In genomic region chr9:95887926-95888497, GRCh38 we compare ENCODE assay signal across 23 cellular contexts. TPM values are rescaled to one million over a fixed set of nuclear protein-coding genes. Genes with fewer than 3 reads are reported as not detected.
A peak's percentile ranks its signal among the peaks of the same experiment; 100 is the strongest.
DNase-seq lines count a peak whose midpoint lies in the region; ATAC-seq and TF ChIP-seq lines count a peak whose summit lies in the region.
"Had no signal": no experiment of that assay in that cellular context is flagged by ENCODE, and none has a peak within 500 bp of the region (broad histone marks: within the 10 kb centered on the region; RNA-seq: fewer than 3 reads in every experiment).

No MANE protein-coding gene starts in this region.

- H3K27ac Mint-ChIP-seq in natural killer cell, result peak overlapping the region; percentile 48
- H3K27ac Mint-ChIP-seq in natural killer cell treated with Interleukin-12 subunit alpha and Interleukin-12 subunit beta and Interleukin-15 and Interleukin-18, amount 100 ng/mL, for 72 hours, result peak overlapping the region in 1 of 2 donors; percentile 48
- peak overlapping the region; percentile 68 for H3K27ac Mint-ChIP-seq in activated naive CD8-positive, alpha-beta T cell treated with anti-CD3 and anti-CD28 coated beads, Interleukin-2, amount 50 U/mL, for 24 hours
- H3K27ac Mint-ChIP-seq: H9 had no signal

- H3K9me2 ChIP-seq in SU-DHL-6 (replicated peaks; ENCODE audit: insufficient read depth, low read length), result no peaks in the 10 kb centered on the region

- H3K27me3 ChIP-seq in SU-DHL-6 (ENCODE audit: low read length) (no peaks in the 10 kb centered on the region), thymus (ENCODE audit: control insufficient read depth, insufficient read depth) (no peaks in the 10 kb centered on the region)
- H3K27me3 ChIP-seq: gastrocnemius medialis, stomach had no signal

- H3K9me3 ChIP-seq in SU-DHL-6 (ENCODE audit: insufficient read depth, low read length) (no peaks in the 10 kb centered on the region), thymus (ENCODE audit: control insufficient read depth) (no peaks in the 10 kb centered on the region)
- H3K9me3 ChIP-seq: gastrocnemius medialis had no signal

- H3K36me3 Mint-ChIP-seq in natural killer cell, result peaks cover 5% of the 10 kb centered on the region
- peaks cover 12% of the 10 kb centered on the region for H3K36me3 Mint-ChIP-seq in natural killer cell treated with Interleukin-12 subunit alpha and Interleukin-12 subunit beta and Interleukin-15 and Interleukin-18, amount 100 ng/mL, for 72 hours
- peaks cover 56% of the 10 kb centered on the region for H3K36me3 Mint-ChIP-seq in activated naive CD8-positive, alpha-beta T cell treated with anti-CD3 and anti-CD28 coated beads, Interleukin-2, amount 50 U/mL, for 24 hours (ENCODE audit: low read depth)

- H3K27ac ChIP-seq in SU-DHL-6 (ENCODE audit: low read depth, low read length), result no peak overlapping the region; the same call in 1 of the 2 replicates
- H3K27ac ChIP-seq in thymus (ENCODE audit: low read depth), result no peak overlapping the region
- H3K27ac ChIP-seq: gastrocnemius medialis, stomach had no signal

- H2AFZ ChIP-seq in SU-DHL-6 (ENCODE audit: low read depth, low read length, severe bottlenecking), result no peak overlapping the region

- no peaks in the 10 kb centered on the region for H4K20me1 ChIP-seq in SU-DHL-6 (ENCODE audit: low read depth, low read length)

- peak overlapping the region; percentile 6 for H3K4me3 Mint-ChIP-seq in natural killer cell
- H3K4me3 Mint-ChIP-seq in natural killer cell treated with Interleukin-12 subunit alpha and Interleukin-12 subunit beta and Interleukin-15 and Interleukin-18, amount 100 ng/mL, for 72 hours, result no peak overlapping the region
- peak overlapping the region; percentile 5 for H3K4me3 Mint-ChIP-seq in activated naive CD8-positive, alpha-beta T cell treated with anti-CD3 and anti-CD28 coated beads, Interleukin-2, amount 50 U/mL, for 24 hours
- H3K4me3 Mint-ChIP-seq: H9 had no signal

- TF ChIP-seq CTCF in natural killer cell (IDR thresholded peaks at IDR 0.05), result no peak
- no peak for TF ChIP-seq CTCF in SU-DHL-6 (IDR thresholded peaks at IDR 0.05; ENCODE audit: insufficient read depth, low read length, poor library complexity, severe bottlenecking)

- H3F3A ChIP-seq in SU-DHL-6 (ENCODE audit: insufficient read depth), result peaks cover 4% of the 10 kb centered on the region; the same call in 1 of the 2 replicates

- H3K9ac ChIP-seq in SU-DHL-6 (ENCODE audit: low read length), result no peak overlapping the region

- H3K4me3 ChIP-seq in SU-DHL-6 (ENCODE audit: insufficient read depth, low read length, poor library complexity, severe bottlenecking) (no peak overlapping the region), thymus (ENCODE audit: low read length) (peak overlapping the region; percentile 1)
- H3K4me3 ChIP-seq: gastrocnemius medialis, lung, skin epidermis, stomach had no signal

- H3K9me3 Mint-ChIP-seq in natural killer cell, result no peaks in the 10 kb centered on the region
- no peaks in the 10 kb centered on the region for H3K9me3 Mint-ChIP-seq in natural killer cell treated with Interleukin-12 subunit alpha and Interleukin-12 subunit beta and Interleukin-15 and Interleukin-18, amount 100 ng/mL, for 72 hours
- peaks cover 6% of the 10 kb centered on the region for H3K9me3 Mint-ChIP-seq in activated naive CD8-positive, alpha-beta T cell treated with anti-CD3 and anti-CD28 coated beads, Interleukin-2, amount 50 U/mL, for 24 hours
- H3K9me3 Mint-ChIP-seq: H9 had no signal

- H3K27me3 Mint-ChIP-seq in natural killer cell (ENCODE audit: low read depth in 2 of 2), result no peaks in the 10 kb centered on the region
- H3K27me3 Mint-ChIP-seq in natural killer cell treated with Interleukin-12 subunit alpha and Interleukin-12 subunit beta and Interleukin-15 and Interleukin-18, amount 100 ng/mL, for 72 hours, result no peaks in the 10 kb centered on the region
- no peaks in the 10 kb centered on the region for H3K27me3 Mint-ChIP-seq in activated naive CD8-positive, alpha-beta T cell treated with anti-CD3 and anti-CD28 coated beads, Interleukin-2, amount 50 U/mL, for 24 hours

- peaks cover 8% of the 10 kb centered on the region for H3K4me1 ChIP-seq in thymus (ENCODE audit: control insufficient read depth, insufficient read depth, low read length)
- H3K4me1 ChIP-seq: Caco-2 had no signal

- peaks cover 34% of the 10 kb centered on the region for H3K79me2 ChIP-seq in SU-DHL-6 (ENCODE audit: insufficient read depth, low read length)

- intact Hi-C loops in natural killer cell (cut with micrococcal nuclease), result no loop called here

- H3K4me2 ChIP-seq in SU-DHL-6 (ENCODE audit: low read depth, low read length, poor library complexity, severe bottlenecking), result peak overlapping the region; percentile 21

- ATAC-seq in natural killer cell (no peak), HG03378 (IDR thresholded peaks at IDR 0.05; ENCODE audit: unreplicated experiment) (no peak), HG02870 (IDR thresholded peaks at IDR 0.05; ENCODE audit: unreplicated experiment) (no peak), HG03565 (IDR thresholded peaks at IDR 0.05; ENCODE audit: unreplicated experiment) (no peak)
- ATAC-seq in natural killer cell treated with Interleukin-12 subunit alpha and Interleukin-12 subunit beta and Interleukin-15 and Interleukin-18, amount 100 ng/mL, for 72 hours, result no peak
- peak; percentile 43 for ATAC-seq in activated naive CD8-positive, alpha-beta T cell treated with anti-CD3 and anti-CD28 coated beads, Interleukin-2, amount 50 U/mL, for 24 hours
- ATAC-seq: gastrocnemius medialis, SK-N-SH treated with all-trans-retinoic acid at 6 μM for 48 hours had no signal

- H3K36me3 ChIP-seq in SU-DHL-6 (ENCODE audit: low read length) (peaks cover 14% of the 10 kb centered on the region), thymus (ENCODE audit: control insufficient read depth, insufficient read depth) (peaks cover 3% of the 10 kb centered on the region)
- H3K36me3 ChIP-seq: gastrocnemius medialis had no signal

- H3K4me1 Mint-ChIP-seq in natural killer cell, result peaks cover 19% of the 10 kb centered on the region in 2 donors
- peaks cover 11 to 27% of the 10 kb centered on the region in 2 donors for H3K4me1 Mint-ChIP-seq in natural killer cell treated with Interleukin-12 subunit alpha and Interleukin-12 subunit beta and Interleukin-15 and Interleukin-18, amount 100 ng/mL, for 72 hours (ENCODE audit: low read depth in 2 of 2)
- peaks cover 72% of the 10 kb centered on the region for H3K4me1 Mint-ChIP-seq in activated naive CD8-positive, alpha-beta T cell treated with anti-CD3 and anti-CD28 coated beads, Interleukin-2, amount 50 U/mL, for 24 hours
- H3K4me1 Mint-ChIP-seq: H9 had no signal

- 4% methylated on average over 1 of the region's 1 CpG for WGBS in thymus

- DNase-seq in natural killer cell, result no peak
- no peak for DNase-seq in natural killer cell treated with Interleukin-12 subunit alpha and Interleukin-12 subunit beta and Interleukin-15 and Interleukin-18, amount 100 ng/mL, for 72 hours (ENCODE audit: low spot score)
- DNase-seq in activated naive CD8-positive, alpha-beta T cell treated with anti-CD3 and anti-CD28 coated beads, Interleukin-2, amount 50 U/mL, for 24 hours, result no peak
- DNase-seq: activated CD4-positive, alpha-beta T cell treated with anti-CD3 and anti-CD28 coated beads, Interleukin-2, amount 50 U/mL, for 4 hours; aorta; Caco-2; gastrocnemius medialis; H9; kidney; NCI-H446 treated with DMSO at 0.1 percent for 48 hours; nucleus accumbens; RPMI8226; stimulated activated CD4-positive, alpha-beta T cell treated with anti-CD3 and anti-CD28 coated beads, Interleukin-2, amount 100 ng/mL, for 48 hours; stomach; trophoblast cell had no signal

RNA-seq across cellular contexts. Expression of gene ERCC6L2, which starts 12.5 kb away (rescaled TPM):
- 10 to 100 TPM; 37.1 to 45.8 (median 38.6) TPM for total RNA-seq in natural killer cell
- 10 to 100 TPM; 25.2 to 30.4 TPM for total RNA-seq in natural killer cell treated with Interleukin-12 subunit alpha and Interleukin-12 subunit beta and Interleukin-15 and Interleukin-18, amount 100 ng/mL, for 72 hours
- polyA plus RNA-seq in thymus, result 13.3 TPM
